ENCODE assay signal across 9 cellular contexts in the genomic region with DNA sequence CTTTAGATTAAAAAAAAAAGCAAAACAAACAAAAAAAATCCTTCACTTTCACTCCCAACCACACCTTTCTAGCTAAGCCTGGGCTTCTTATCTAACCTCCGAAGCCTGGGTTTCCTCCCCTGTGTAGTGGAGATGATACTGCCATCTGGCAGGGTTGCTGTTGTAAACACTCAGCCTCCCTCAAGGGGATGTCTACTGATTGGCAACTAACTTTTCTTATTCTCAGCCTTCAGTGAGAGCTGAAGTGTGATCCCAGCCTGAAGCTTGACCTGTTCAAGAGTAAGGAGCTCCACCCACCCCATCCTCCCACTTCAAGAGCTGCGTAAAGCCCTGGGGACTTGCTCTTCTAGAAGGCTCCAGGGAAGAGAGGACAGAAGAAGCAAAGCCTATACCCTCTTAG. TPM values are rescaled to one million over a fixed set of nuclear protein-coding genes. Genes with fewer than 3 reads are reported as not detected.
DNase-seq lines count a peak whose midpoint lies in the region; ATAC-seq and TF ChIP-seq lines count a peak whose summit lies in the region.
"Had no signal": no experiment of that assay in that cellular context is flagged by ENCODE, and none has a peak within 500 bp of the region (broad histone marks: within the 10 kb centered on the region; RNA-seq: fewer than 3 reads in every experiment).

No MANE protein-coding gene starts in this region.

- no peak for TF ChIP-seq POLR2A in testis (IDR thresholded peaks at IDR 0.05)

- H3K27ac ChIP-seq in ACC112 (ENCODE audit: low read depth, low read length), result no peak overlapping the region
- no peak overlapping the region for H3K27ac ChIP-seq in GM23248
- no peak overlapping the region for H3K27ac ChIP-seq in Panc1 (ENCODE audit: low read length)
- no peak overlapping the region for H3K27ac ChIP-seq in testis

- H3K9ac ChIP-seq in GM23248, result peak overlapping the region; percentile 54

- no peak for TF ChIP-seq CTCF in Panc1 (IDR thresholded peaks at IDR 0.05)
- TF ChIP-seq CTCF in testis (IDR thresholded peaks at IDR 0.05), result no peak

- peak overlapping the region; percentile 68; the same call in 1 of the 2 replicates for H3K4me3 ChIP-seq in ACC112 (ENCODE audit: low read depth, low read length)
- H3K4me3 ChIP-seq in GM23248, result peak overlapping the region; percentile 64; the same call in 1 of the 2 replicates
- no peak overlapping the region for H3K4me3 ChIP-seq in Panc1 (ENCODE audit: low read depth in 2 of 2, low read length in 2 of 2)
- H3K4me3 ChIP-seq in testis, result no peak overlapping the region

- H3K27me3 ChIP-seq in ACC112 (ENCODE audit: insufficient read depth, low read length), result peaks cover 5% of the 10 kb centered on the region; the same call in 1 of the 2 replicates
- no peaks in the 10 kb centered on the region for H3K27me3 ChIP-seq in GM23248 (replicated peaks; ENCODE audit: insufficient read depth)
- H3K27me3 ChIP-seq in Panc1 (ENCODE audit: control insufficient read depth, insufficient read depth, low read length), result no peaks in the 10 kb centered on the region
- H3K27me3 ChIP-seq in testis, result no peaks in the 10 kb centered on the region

- no TSS peak for BruUV-seq in Panc1 (replicated peaks; lab: Mats Ljungman, UMichigan)

- POLR2A ChIA-PET in Panc1 (lab: Charles Lee), result interaction anchor here (0.6 kb wide), 1 partner anchor 236 kb away, joined by 13 read pairs; no protein-coding TSS in a partner anchor

- DNase-seq in GM23248 (no peak), Panc1 (ENCODE audit: low read depth, low spot score) (no peak), iPS-NIHi7 (ENCODE audit: extremely low spot score) (peak; percentile 38), NCI-H2107 treated with DMSO at 0.1 percent for 48 hours (lab: John Stamatoyannopoulos, UW; ENCODE audit: unreplicated experiment) (no peak), testis (no peak), epidermal melanocyte (ENCODE audit: insufficient read length, low spot score) (no peak)

- H3K4me2 ChIP-seq in GM23248 (ENCODE audit: unreplicated experiment), result peak overlapping the region; percentile 75

- H2AFZ ChIP-seq in ACC112 (ENCODE audit: low read length, unreplicated experiment) (peak overlapping the region; percentile 98), GM23248 (peak overlapping the region; percentile 77)

- H3K36me3 ChIP-seq in ACC112 (ENCODE audit: insufficient read depth, low read length) (no peaks in the 10 kb centered on the region), GM23248 (ENCODE audit: low read depth) (no peaks in the 10 kb centered on the region), Panc1 (ENCODE audit: control insufficient read depth, insufficient read depth, low read length) (no peaks in the 10 kb centered on the region), testis (ENCODE audit: low read depth, missing control alignments) (no peaks in the 10 kb centered on the region)

- H3K4me1 ChIP-seq in ACC112 (ENCODE audit: control insufficient read depth, insufficient read depth, low read length, unreplicated experiment) (peaks cover 12% of the 10 kb centered on the region), GM23248 (ENCODE audit: insufficient read depth) (peaks cover 6% of the 10 kb centered on the region; the same call in 1 of the 2 replicates), Panc1 (ENCODE audit: control insufficient read depth, insufficient read depth, low read length) (peaks cover 7% of the 10 kb centered on the region; the same call in 1 of the 2 replicates), testis (no peaks in the 10 kb centered on the region)

- intact Hi-C loops in Panc1 (cut with micrococcal nuclease; ENCODE audit: unreplicated experiment), result loop anchor here (2.0 to 5.0 kb wide), 2 partner anchors 152 to 217 kb away; partner anchors contain the start of gene RARS1
- intact Hi-C loops in testis (cut with DNase I; ENCODE audit: low total_unique reads), result no loop called here

- H3K79me2 ChIP-seq in ACC112 (ENCODE audit: control insufficient read depth, insufficient read depth, low read length, unreplicated experiment) (no peaks in the 10 kb centered on the region), GM23248 (ENCODE audit: insufficient read depth) (no peaks in the 10 kb centered on the region)

- ATAC-seq in Panc1 (peak; percentile 37; the same call in 1 of the 2 replicates), HG03442 (IDR thresholded peaks at IDR 0.05; ENCODE audit: unreplicated experiment) (no peak)

- no peaks in the 10 kb centered on the region for H4K20me1 ChIP-seq in GM23248 (ENCODE audit: insufficient read depth)

- H3F3A ChIP-seq in GM23248 (ENCODE audit: insufficient read depth), result peaks cover 19% of the 10 kb centered on the region; the same call in 1 of the 2 replicates

- CTCF ChIA-PET in Panc1 (lab: Charles Lee), result no interaction called here

- in situ Hi-C loops in GM23248 (cut with MboI), result loop anchor here (25.0 kb wide), 1 partner anchor 1292 kb away; no protein-coding TSS in a partner anchor
- in situ Hi-C loops in Panc1 (cut with HindIII; ENCODE audit: low pct_unique_long_range_greater_than_20kb, low sequenced_read_pairs), result no loop called here

- WGBS in GM23248 (ENCODE audit: low coverage in 1 of 2, low lambda C conversion rate in 2 of 2, missing lambda C conversion rate in 2 of 2), 2 experiments, result 49 to 50% methylated on average over 2 of the region's 2 CpGs
- 30 to 40% methylated on average over 2 of the region's 2 CpGs for WGBS in testis, 2 donors

- H3K9me2 ChIP-seq in GM23248 (ENCODE audit: insufficient read depth), result no peaks in the 10 kb centered on the region

- no peaks in the 10 kb centered on the region for H3K9me3 ChIP-seq in GM23248 (ENCODE audit: low read depth)
- no peaks in the 10 kb centered on the region for H3K9me3 ChIP-seq in Panc1 (ENCODE audit: control insufficient read depth, insufficient read depth, low read depth, low read length)
- no peaks in the 10 kb centered on the region for H3K9me3 ChIP-seq in testis

RNA-seq across cellular contexts. Expression of gene WWC1, which starts 21.5 kb away (rescaled TPM):
- 3.5 and 7.1 TPM in 2 replicates for total RNA-seq in GM23248 (2014; rRNA removed; shearing (Covaris generic))
- polyA plus RNA-seq in GM23248 (2016; fragmentation: Nextera tagmentation; extraction: Ambion mirVana), result 1.2 and 1.8 TPM in 2 replicates
- 29.4 TPM for total RNA-seq in Panc1 (2021; ENCODE audit: unreplicated experiment)
- 21.0 TPM for polyA plus RNA-seq in Panc1 (2012; ENCODE audit: insufficient read length)
- 1 to 10 TPM; 3.7 to 5.6 TPM for total RNA-seq in testis
- polyA plus RNA-seq in testis (ENCODE audit: insufficient read depth, low read depth, low replicate concordance), result 6.0 TPM
- total RNA-seq: T-helper 1 cell treated with Interleukin-12 subunit alpha and Interleukin-12 subunit beta and Interleukin-4 antibody, amounts not matched to agents 30 ng/mL and 1 ng/mL, for 36 hours had no signal

Comparison
In these comparisons a context has a peak if more than half of its experiments do, and no peak if none do; other contexts are left out.
1. H3K4me3 ChIP-seq: peak in ACC112 (single experiment) and GM23248 (single experiment); none in Panc1 (0 of 2) and testis (0 of 2).